12 cellular contexts compared by ENCODE assay signal in genomic region chr5:163407034-163407652, GRCh38. TPM values are rescaled to one million over a fixed set of nuclear protein-coding genes. Genes with fewer than 3 reads are reported as not detected.
DNase-seq lines count a peak whose midpoint lies in the region; ATAC-seq and TF ChIP-seq lines count a peak whose summit lies in the region.
"Had no signal": no experiment of that assay in that cellular context is flagged by ENCODE, and none has a peak within 500 bp of the region (broad histone marks: within the 10 kb centered on the region; RNA-seq: fewer than 3 reads in every experiment).

No MANE protein-coding gene starts in this region.

- H3K4me3 ChIP-seq in fibroblast of pulmonary artery (replicated peaks; ENCODE audit: low read depth, low read length) (no peak overlapping the region), lower leg skin (ENCODE audit: low read depth, poor library complexity, severe bottlenecking) (no peak overlapping the region), hepatocyte (no peak overlapping the region)
- H3K4me3 ChIP-seq: esophagus squamous epithelium, skin epidermis had no signal

- intact Hi-C loops in lower leg skin (cut with DNase I; ENCODE audit: low total_unique reads), result no loop called here

- no peaks in the 10 kb centered on the region for H3K79me2 ChIP-seq in hepatocyte

- no peak overlapping the region for H3K4me2 ChIP-seq in hepatocyte

- H3K27ac ChIP-seq in hepatocyte, result no peak overlapping the region
- H3K27ac ChIP-seq: skin epidermis, VCaP had no signal

- H3K36me3 ChIP-seq in hepatocyte (replicated peaks; ENCODE audit: insufficient read depth, low read depth), result no peaks in the 10 kb centered on the region
- H3K36me3 ChIP-seq: esophagus squamous epithelium had no signal

- H3K9me3 ChIP-seq in hepatocyte (ENCODE audit: low read depth), result no peaks in the 10 kb centered on the region
- H3K9me3 ChIP-seq: esophagus squamous epithelium had no signal

- H3K9me2 ChIP-seq in hepatocyte (replicated peaks; ENCODE audit: insufficient read depth), result no peaks in the 10 kb centered on the region

- DNase-seq in fibroblast of pulmonary artery (ENCODE audit: low read depth), result peak; percentile 35
- DNase-seq in lower leg skin (ENCODE audit: low spot score in 2 of 2), result no peak
- DNase-seq in hepatocyte (ENCODE audit: low spot score), result no peak
- no peak for DNase-seq in NCI-H82 treated with DMSO at 0.1 percent for 48 hours (lab: John Stamatoyannopoulos, UW; ENCODE audit: unreplicated experiment)
- DNase-seq in NCI-H1930 (lab: John Stamatoyannopoulos, UW), result no peak
- DNase-seq: esophagus squamous epithelium had no signal

- H3K4me1 ChIP-seq in hepatocyte (ENCODE audit: insufficient read depth), result peaks cover 4% of the 10 kb centered on the region

- no peak for TF ChIP-seq CTCF in fibroblast of pulmonary artery (IDR thresholded peaks at IDR 0.05; ENCODE audit: low read length, missing control alignments)
- no peak for TF ChIP-seq CTCF in lower leg skin (IDR thresholded peaks at IDR 0.05)
- TF ChIP-seq CTCF in hepatocyte (IDR thresholded peaks at IDR 0.05; ENCODE audit: poor library complexity), result no peak

- H3K27me3 ChIP-seq in hepatocyte, result no peaks in the 10 kb centered on the region
- H3K27me3 ChIP-seq: esophagus squamous epithelium had no signal

- H4K20me1 ChIP-seq in hepatocyte (ENCODE audit: insufficient read depth, poor library complexity, severe bottlenecking), result no peaks in the 10 kb centered on the region

- ATAC-seq in GM18499 (IDR thresholded peaks at IDR 0.05; ENCODE audit: insufficient read depth, unreplicated experiment) (peak; percentile 94), GM21723 (IDR thresholded peaks at IDR 0.05; ENCODE audit: unreplicated experiment) (peak; percentile 75), HG03575 (IDR thresholded peaks at IDR 0.05; ENCODE audit: extremely low read depth, insufficient number of reproducible peaks, low FRiP score, unreplicated experiment) (peak; percentile 91)
- ATAC-seq: HCT116 had no signal

- no peak for TF ChIP-seq POLR2A in lower leg skin (IDR thresholded peaks at IDR 0.05)

- WGBS in lower leg skin, 2 donors, result 29 to 41% methylated on average over 2 of the region's 2 CpGs
- 43% methylated on average over 2 of the region's 2 CpGs for WGBS in hepatocyte (ENCODE audit: low lambda C conversion rate, missing lambda C conversion rate)

- no peak overlapping the region for H2AFZ ChIP-seq in hepatocyte

RNA-seq across cellular contexts. Expression of gene CCNG1, which starts 30.3 kb away (rescaled TPM):
- total RNA-seq in lower leg skin (10 to 100 TPM; 46.4 to 92.3 (median 64.9) TPM), hepatocyte (332 and 390 TPM in 2 replicates)
- 141 and 158 TPM in 2 replicates for polyA plus RNA-seq in hepatocyte

RNA-seq across cellular contexts. Expression of gene NUDCD2, which starts 52.8 kb away (rescaled TPM):
- 1 to 10 TPM; 3.1 to 8.5 (median 6.7) TPM for total RNA-seq in lower leg skin
- total RNA-seq in hepatocyte, result 15.3 and 18.8 TPM in 2 replicates
- 74.6 and 79.5 TPM in 2 replicates for polyA plus RNA-seq in hepatocyte

RNA-seq across cellular contexts. Expression of gene HMMR, which starts 53.3 kb away (rescaled TPM):
- total RNA-seq in lower leg skin (1 to 10 TPM; 2.6 to 4.3 (median 3.0) TPM), hepatocyte (9.8 and 10.6 TPM in 2 replicates)
- polyA plus RNA-seq in hepatocyte, result 5.2 and 5.7 TPM in 2 replicates
